Comparison of ENCODE assay signal across 12 cellular contexts in genomic region chr19:39842693-39843435, GRCh38. TPM values are rescaled to one million over a fixed set of nuclear protein-coding genes. Genes with fewer than 3 reads are reported as not detected.
DNase-seq lines count a peak whose midpoint lies in the region; ATAC-seq and TF ChIP-seq lines count a peak whose summit lies in the region.
"Had no signal": no experiment of that assay in that cellular context is flagged by ENCODE, and none has a peak within 500 bp of the region (broad histone marks: within the 10 kb centered on the region; RNA-seq: fewer than 3 reads in every experiment).

No MANE protein-coding gene starts in this region.

- CTCF ChIA-PET in CD8-positive, alpha-beta T cell (lab: Charles Lee) = interaction anchor here (1.1 to 6.2 kb wide), 15 partner anchors 9 to 213 kb away, joined by 3 to 106 read pairs (median 6); partner anchors contain the start of gene DYRK1B

- H3K36me3 ChIP-seq in CD8-positive, alpha-beta T cell (ENCODE audit: insufficient read depth, low read length) = peaks cover 18% of the 10 kb centered on the region
- no peaks in the 10 kb centered on the region for H3K36me3 ChIP-seq in KMS-11 (ENCODE audit: insufficient read depth)
- no peaks in the 10 kb centered on the region for H3K36me3 ChIP-seq in neural progenitor cell

- H3K9ac ChIP-seq in KMS-11 = no peak overlapping the region
- H3K9ac ChIP-seq in neural progenitor cell = no peak overlapping the region

- H3K36me3 Mint-ChIP-seq in CD8-positive, alpha-beta T cell = peaks cover 36% of the 10 kb centered on the region
- H3K36me3 Mint-ChIP-seq in activated naive CD8-positive, alpha-beta T cell treated with anti-CD3 and anti-CD28 coated beads, Interleukin-2, amount 50 U/mL, for 24 hours (ENCODE audit: low read depth) = peaks cover 52% of the 10 kb centered on the region
- peaks cover 10% of the 10 kb centered on the region for H3K36me3 Mint-ChIP-seq in neural progenitor cell

- H3F3A ChIP-seq in neural progenitor cell (ENCODE audit: low read depth) = peaks cover 9% of the 10 kb centered on the region

- H3K9me3 Mint-ChIP-seq in CD8-positive, alpha-beta T cell = no peaks in the 10 kb centered on the region
- H3K9me3 Mint-ChIP-seq in activated naive CD8-positive, alpha-beta T cell treated with anti-CD3 and anti-CD28 coated beads, Interleukin-2, amount 50 U/mL, for 24 hours = no peaks in the 10 kb centered on the region
- no peaks in the 10 kb centered on the region for H3K9me3 Mint-ChIP-seq in neural progenitor cell
- H3K9me3 Mint-ChIP-seq: activated B cell treated with CpG ODN at 0.5 μM for 24 hours had no signal

- H3K4me1 ChIP-seq in CD8-positive, alpha-beta T cell (ENCODE audit: insufficient read depth, low read length) = peaks cover 39% of the 10 kb centered on the region
- H3K4me1 ChIP-seq in KMS-11 (ENCODE audit: low read depth, poor library complexity, severe bottlenecking) (peaks cover 35% of the 10 kb centered on the region), neural progenitor cell (peaks cover 28% of the 10 kb centered on the region)

- H3K27me3 ChIP-seq in CD8-positive, alpha-beta T cell (ENCODE audit: insufficient read depth, low read length) = no peaks in the 10 kb centered on the region
- H3K27me3 ChIP-seq in KMS-11 (ENCODE audit: insufficient read depth, low read depth) (no peaks in the 10 kb centered on the region), neural progenitor cell (no peaks in the 10 kb centered on the region)
- H3K27me3 ChIP-seq: ascending aorta had no signal

- H4K20me1 ChIP-seq in KMS-11 (ENCODE audit: insufficient read depth) = peaks cover 21% of the 10 kb centered on the region
- H4K20me1 ChIP-seq in neural progenitor cell (ENCODE audit: low read depth) = peaks cover 50% of the 10 kb centered on the region

- no peak overlapping the region for H3K4me3 ChIP-seq in CD8-positive, alpha-beta T cell (ENCODE audit: low read depth, low read length)
- H3K4me3 ChIP-seq in KMS-11 (IDR thresholded peaks at IDR 0.05; ENCODE audit: insufficient read depth, low read depth, low read length) (no peak overlapping the region), neural progenitor cell (no peak overlapping the region)

- intact Hi-C loops in CD8-positive, alpha-beta T cell (cut with DNase I, micrococcal nuclease) = loop anchor here (2.0 to 10.0 kb wide), 2 partner anchors 288 to 292 kb away; no protein-coding TSS in a partner anchor

- POLR2A ChIA-PET in CD8-positive, alpha-beta T cell (lab: Charles Lee) = interaction anchor here (0.7 to 2.5 kb wide), 5 partner anchors 9 to 348 kb away, joined by 3 to 10 read pairs (median 3); partner anchors contain the start of genes DYRK1B, MAP3K10 and ZNF780B

- no peak overlapping the region for H2AFZ ChIP-seq in KMS-11 (ENCODE audit: low read depth)
- no peak overlapping the region for H2AFZ ChIP-seq in neural progenitor cell (replicated peaks)

- peaks cover 75% of the 10 kb centered on the region for H3K79me2 ChIP-seq in KMS-11 (ENCODE audit: insufficient read depth, low read depth)
- peaks cover 76% of the 10 kb centered on the region for H3K79me2 ChIP-seq in neural progenitor cell (ENCODE audit: low read depth)

- H3K4me3 Mint-ChIP-seq in CD8-positive, alpha-beta T cell = peak overlapping the region; percentile 15
- H3K4me3 Mint-ChIP-seq in activated naive CD8-positive, alpha-beta T cell treated with anti-CD3 and anti-CD28 coated beads, Interleukin-2, amount 50 U/mL, for 24 hours = peak overlapping the region; percentile 97
- peak overlapping the region; percentile 34 for H3K4me3 Mint-ChIP-seq in neural progenitor cell

- no peak overlapping the region for H3K27ac ChIP-seq in CD8-positive, alpha-beta T cell (ENCODE audit: low read depth, low read length)
- H3K27ac ChIP-seq in KMS-11 = peak overlapping the region; percentile 2; the same call in 1 of the 2 replicates
- no peak overlapping the region for H3K27ac ChIP-seq in neural progenitor cell
- H3K27ac ChIP-seq in substantia nigra (ENCODE audit: low read depth, low read length, poor library complexity, severe bottlenecking) = no peak overlapping the region

- H3K4me1 Mint-ChIP-seq in CD8-positive, alpha-beta T cell (ENCODE audit: low read depth) = peaks cover 51% of the 10 kb centered on the region
- peaks cover 56% of the 10 kb centered on the region for H3K4me1 Mint-ChIP-seq in activated naive CD8-positive, alpha-beta T cell treated with anti-CD3 and anti-CD28 coated beads, Interleukin-2, amount 50 U/mL, for 24 hours
- peaks cover 44% of the 10 kb centered on the region for H3K4me1 Mint-ChIP-seq in neural progenitor cell

- H3K27me3 Mint-ChIP-seq in CD8-positive, alpha-beta T cell (ENCODE audit: low read depth) = no peaks in the 10 kb centered on the region
- no peaks in the 10 kb centered on the region for H3K27me3 Mint-ChIP-seq in activated naive CD8-positive, alpha-beta T cell treated with anti-CD3 and anti-CD28 coated beads, Interleukin-2, amount 50 U/mL, for 24 hours
- H3K27me3 Mint-ChIP-seq in neural progenitor cell (ENCODE audit: insufficient read depth, low read depth) = peaks cover 7% of the 10 kb centered on the region
- H3K27me3 Mint-ChIP-seq: activated B cell treated with CpG ODN at 0.5 μM for 24 hours had no signal

- DNase-seq in CD8-positive, alpha-beta T cell = no peak
- DNase-seq in activated naive CD8-positive, alpha-beta T cell treated with anti-CD3 and anti-CD28 coated beads, Interleukin-2, amount 50 U/mL, for 24 hours = no peak
- DNase-seq in neural progenitor cell (ENCODE audit: low spot score) = no peak
- DNase-seq in NCI-H69 (lab: John Stamatoyannopoulos, UW) = no peak
- no peak for DNase-seq in substantia nigra (lab: John Stamatoyannopoulos, UW)
- no peak for DNase-seq in DMS79 (lab: John Stamatoyannopoulos, UW)
- DNase-seq: activated B cell treated with CpG ODN at 0.5 μM for 24 hours, kidney, NCI-H1105 had no signal

- no peak overlapping the region for H3K27ac Mint-ChIP-seq in CD8-positive, alpha-beta T cell
- peak overlapping the region; percentile 62 for H3K27ac Mint-ChIP-seq in activated naive CD8-positive, alpha-beta T cell treated with anti-CD3 and anti-CD28 coated beads, Interleukin-2, amount 50 U/mL, for 24 hours
- H3K27ac Mint-ChIP-seq in neural progenitor cell = peak overlapping the region; percentile 89

- TF ChIP-seq CTCF in CD8-positive, alpha-beta T cell (IDR thresholded peaks at IDR 0.05) = no peak
- TF ChIP-seq CTCF in KMS-11 (conservative IDR thresholded peaks at IDR 0.05; ENCODE audit: low read depth, low read length) = no peak; the same call in 1 of the 2 replicates
- TF ChIP-seq CTCF in neural progenitor cell (IDR thresholded peaks at IDR 0.05) = no peak

- H3K9me3 ChIP-seq in CD8-positive, alpha-beta T cell (ENCODE audit: low read length) = no peaks in the 10 kb centered on the region
- H3K9me3 ChIP-seq in neural progenitor cell (ENCODE audit: low read depth) = no peaks in the 10 kb centered on the region
- H3K9me3 ChIP-seq: ascending aorta had no signal

- H3K4me2 ChIP-seq in KMS-11 = peak overlapping the region; percentile 73; the same call in 1 of the 2 replicates
- no peak overlapping the region for H3K4me2 ChIP-seq in neural progenitor cell

- no peak for ATAC-seq in CD8-positive, alpha-beta T cell
- ATAC-seq in activated naive CD8-positive, alpha-beta T cell treated with anti-CD3 and anti-CD28 coated beads, Interleukin-2, amount 50 U/mL, for 24 hours = no peak
- no peak for ATAC-seq in GM21390 (IDR thresholded peaks at IDR 0.05; ENCODE audit: unreplicated experiment)

RNA-seq across cellular contexts. Expression of gene FBL, which starts 3.3 kb away (rescaled TPM):
- 100 to 1,000 TPM; 351 to 365 TPM for total RNA-seq in CD8-positive, alpha-beta T cell
- 386 and 428 TPM in 2 replicates for total RNA-seq in neural progenitor cell (ENCODE audit: low replicate concordance)

RNA-seq across cellular contexts. Expression of gene DYRK1B, which starts 8.9 kb away (rescaled TPM):
- 10 to 100 TPM; 19.0 to 22.6 TPM for total RNA-seq in CD8-positive, alpha-beta T cell
- total RNA-seq in neural progenitor cell (ENCODE audit: low replicate concordance) = 7.8 and 26.8 TPM in 2 replicates

Comparison
In these comparisons a context has a peak if more than half of its experiments do, and no peak if none do; other contexts are left out.
1. H3K4me3 Mint-ChIP-seq: peak in every context shown above with its lines; median percentile 97 in activated naive CD8-positive, alpha-beta T cell treated with anti-CD3 and anti-CD28 coated beads, Interleukin-2, amount 50 U/mL, for 24 hours; 34 in neural progenitor cell; 15 in CD8-positive, alpha-beta T cell.